In genomic region chr14:29716150-29716549, GRCh38 we compare ENCODE assay signal across 17 cellular contexts.
A peak's percentile ranks its signal among the peaks of the same experiment; 100 is the strongest.
DNase-seq lines count a peak whose midpoint lies in the region; ATAC-seq, FAIRE-seq and TF ChIP-seq lines count a peak whose summit lies in the region.
"Had no signal": no experiment of that assay in that cellular context is flagged by ENCODE, and none has a peak within 500 bp of the region (broad histone marks: within the 10 kb centered on the region; RNA-seq: fewer than 3 reads in every experiment).

No MANE protein-coding gene starts in this region.

- H3K9me3 ChIP-seq in left ventricle myocardium inferior (replicated peaks) (no peaks in the 10 kb centered on the region), right atrium auricular region (no peaks in the 10 kb centered on the region), astrocyte (ENCODE audit: insufficient read depth, low read depth, low read length) (no peaks in the 10 kb centered on the region)
- H3K9me3 ChIP-seq: HAP-1, heart left ventricle, transverse colon had no signal

- H3K36me3 ChIP-seq in left ventricle myocardium inferior = no peaks in the 10 kb centered on the region
- no peaks in the 10 kb centered on the region for H3K36me3 ChIP-seq in right atrium auricular region
- H3K36me3 ChIP-seq in astrocyte (ENCODE audit: insufficient read depth, low read length) = no peaks in the 10 kb centered on the region
- H3K36me3 ChIP-seq: HAP-1, heart left ventricle, transverse colon had no signal

- H3K4me3 Mint-ChIP-seq in astrocyte (ENCODE audit: unreplicated experiment) (no peak overlapping the region), glutamatergic neuron (ENCODE audit: unreplicated experiment) (no peak overlapping the region)
- no peak overlapping the region for H3K4me3 Mint-ChIP-seq in activated T-cell treated with anti-CD3 and anti-CD28 coated beads, Interleukin-2, amount 50 U/mL, for 4 hours

- no peak overlapping the region for H2AFZ ChIP-seq in astrocyte (ENCODE audit: low read depth, low read length)

- H3K4me1 ChIP-seq in left ventricle myocardium inferior = no peaks in the 10 kb centered on the region
- H3K4me1 ChIP-seq in right atrium auricular region = no peaks in the 10 kb centered on the region
- no peaks in the 10 kb centered on the region for H3K4me1 ChIP-seq in astrocyte (ENCODE audit: insufficient read depth, low read length)
- H3K4me1 ChIP-seq: transverse colon had no signal

- H3K27me3 ChIP-seq in left ventricle myocardium inferior (ENCODE audit: low read depth) (no peaks in the 10 kb centered on the region), right atrium auricular region (no peaks in the 10 kb centered on the region), astrocyte (ENCODE audit: insufficient read depth, low read length) (no peaks in the 10 kb centered on the region)
- H3K27me3 ChIP-seq: heart left ventricle, transverse colon had no signal

- H4K20me1 ChIP-seq in astrocyte (ENCODE audit: insufficient read depth, low read length) = no peaks in the 10 kb centered on the region

- no peaks in the 10 kb centered on the region for H3K79me2 ChIP-seq in astrocyte (ENCODE audit: insufficient read depth, low read length)

- DNase-seq in left ventricle myocardium inferior = no peak
- no peak for DNase-seq in right atrium auricular region (ENCODE audit: low spot score)
- DNase-seq in astrocyte (ENCODE audit: low read depth) = peak; percentile 23
- no peak for DNase-seq in glutamatergic neuron
- DNase-seq in NOMO-1 (lab: John Stamatoyannopoulos, UW; ENCODE audit: unreplicated experiment in 2 of 2) = no peak
- no peak for DNase-seq in activated T-cell treated with anti-CD3 and anti-CD28 coated beads, Interleukin-2, amount 50 U/mL, for 4 hours
- DNase-seq in NCI-H1105 (lab: John Stamatoyannopoulos, UW) = no peak
- DNase-seq: activated CD4-positive, alpha-beta T cell treated with anti-CD3 and anti-CD28 coated beads for 4 hours; activated naive CD4-positive, alpha-beta T cell treated with anti-CD3 and anti-CD28 coated beads, Interleukin-2, amount 50 U/mL, for 16 hours; central memory CD4-positive, alpha-beta T cell; heart left ventricle; Right ventricle myocardium superior; small intestine; transverse colon had no signal

- no peak overlapping the region for H3K4me2 ChIP-seq in astrocyte (ENCODE audit: low read length)

- ATAC-seq in GM18502 (IDR thresholded peaks at IDR 0.05; ENCODE audit: poor library complexity, unreplicated experiment) = no peak
- ATAC-seq in activated T-cell treated with anti-CD3 and anti-CD28 coated beads, Interleukin-2, amount 50 U/mL, for 4 hours = no peak

- H3K27ac Mint-ChIP-seq in astrocyte (ENCODE audit: unreplicated experiment) (peak overlapping the region; percentile 28), glutamatergic neuron (ENCODE audit: unreplicated experiment) (peak overlapping the region; percentile 31)

- H3K27ac ChIP-seq in left ventricle myocardium inferior (replicated peaks) (peak overlapping the region; percentile 23), right atrium auricular region (no peak overlapping the region), astrocyte (ENCODE audit: low read depth, low read length) (no peak overlapping the region)
- H3K27ac ChIP-seq: heart left ventricle, transverse colon had no signal

- H3K9ac ChIP-seq in astrocyte (ENCODE audit: low read length) = no peak overlapping the region

- H3K4me3 ChIP-seq in left ventricle myocardium inferior (no peak overlapping the region), right atrium auricular region (no peak overlapping the region), astrocyte (ENCODE audit: insufficient read depth, low read depth, low read length) (no peak overlapping the region)
- H3K4me3 ChIP-seq: HAP-1, heart left ventricle, transverse colon had no signal

- H3K9me3 Mint-ChIP-seq in astrocyte (ENCODE audit: unreplicated experiment) (no peaks in the 10 kb centered on the region), glutamatergic neuron (ENCODE audit: unreplicated experiment) (peaks cover 2% of the 10 kb centered on the region)
- peaks cover 12% of the 10 kb centered on the region for H3K9me3 Mint-ChIP-seq in activated T-cell treated with anti-CD3 and anti-CD28 coated beads, Interleukin-2, amount 50 U/mL, for 4 hours

- no peak for FAIRE-seq in astrocyte (lab: Jason Lieb, UNC)
- FAIRE-seq: keratinocyte had no signal

- intact Hi-C loops in left ventricle myocardium inferior (cut with micrococcal nuclease) = no loop called here

- H3K4me1 Mint-ChIP-seq in astrocyte (ENCODE audit: low read depth, unreplicated experiment) = peaks cover 12% of the 10 kb centered on the region
- H3K4me1 Mint-ChIP-seq in glutamatergic neuron (ENCODE audit: low read depth, unreplicated experiment) = peaks cover 6% of the 10 kb centered on the region
- no peaks in the 10 kb centered on the region for H3K4me1 Mint-ChIP-seq in activated T-cell treated with anti-CD3 and anti-CD28 coated beads, Interleukin-2, amount 50 U/mL, for 4 hours (ENCODE audit: low read depth)

- H3K36me3 Mint-ChIP-seq in astrocyte (ENCODE audit: low read depth, unreplicated experiment) = no peaks in the 10 kb centered on the region
- no peaks in the 10 kb centered on the region for H3K36me3 Mint-ChIP-seq in glutamatergic neuron (ENCODE audit: unreplicated experiment)
- H3K36me3 Mint-ChIP-seq in activated T-cell treated with anti-CD3 and anti-CD28 coated beads, Interleukin-2, amount 50 U/mL, for 4 hours (ENCODE audit: insufficient read depth) = no peaks in the 10 kb centered on the region

- H3K27me3 Mint-ChIP-seq in astrocyte (ENCODE audit: low read depth, unreplicated experiment) (no peaks in the 10 kb centered on the region), glutamatergic neuron (ENCODE audit: unreplicated experiment) (peaks cover 2% of the 10 kb centered on the region)
- H3K27me3 Mint-ChIP-seq in activated T-cell treated with anti-CD3 and anti-CD28 coated beads, Interleukin-2, amount 50 U/mL, for 4 hours (ENCODE audit: low read depth) = no peaks in the 10 kb centered on the region

- TF ChIP-seq CTCF in left ventricle myocardium inferior (IDR thresholded peaks at IDR 0.05; ENCODE audit: borderline replicate concordance) = no peak
- no peak for TF ChIP-seq CTCF in right atrium auricular region (IDR thresholded peaks at IDR 0.05)
- no peak for TF ChIP-seq CTCF in astrocyte (IDR thresholded peaks at IDR 0.05; ENCODE audit: insufficient read depth, low read depth, low read length)
- no peak for TF ChIP-seq CTCF in glutamatergic neuron (IDR thresholded peaks at IDR 0.05; ENCODE audit: partially characterized antibody, unreplicated experiment)
